13 cellular contexts compared by ENCODE assay signal in the genomic region with DNA sequence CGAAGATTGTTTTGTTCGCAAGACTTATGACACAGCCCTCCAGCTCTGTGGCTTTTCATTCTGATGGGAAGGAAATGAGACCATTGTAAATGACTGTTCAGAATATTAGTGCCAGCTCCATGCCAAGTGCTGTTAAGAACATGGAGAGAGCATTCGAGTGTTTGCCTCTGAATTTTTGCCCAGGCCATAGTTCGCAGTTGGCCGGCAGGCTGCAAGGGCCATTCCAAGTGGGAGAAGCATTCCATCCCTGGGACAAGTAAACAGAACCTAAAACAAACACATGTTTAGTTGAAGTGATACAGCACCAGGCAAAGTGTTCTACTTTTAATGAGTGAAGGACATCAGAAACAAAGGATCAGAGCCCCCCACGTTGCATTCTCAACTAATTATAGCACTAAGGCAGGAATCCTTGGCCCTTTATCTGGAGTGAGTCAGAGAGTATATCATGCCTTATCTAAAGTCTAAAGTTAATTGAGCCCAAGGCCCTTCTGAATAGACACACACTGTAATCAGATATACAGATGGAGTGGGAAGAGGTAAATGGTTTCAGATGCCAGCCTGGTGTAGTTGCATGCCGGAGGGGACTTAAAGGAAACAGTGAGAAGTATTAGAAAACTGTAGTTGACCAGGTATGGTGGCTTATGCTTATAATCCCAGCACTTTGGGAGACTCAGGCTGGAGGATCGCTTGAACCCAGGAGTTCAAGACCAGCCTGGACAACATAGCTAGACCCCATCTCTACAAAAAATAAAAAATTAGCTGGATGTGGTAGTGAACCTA. TPM values are rescaled to one million over a fixed set of nuclear protein-coding genes. Genes with fewer than 3 reads are reported as not detected.
DNase-seq lines count a peak whose midpoint lies in the region; ATAC-seq and TF ChIP-seq lines count a peak whose summit lies in the region.
"Had no signal": no experiment of that assay in that cellular context is flagged by ENCODE, and none has a peak within 500 bp of the region (broad histone marks: within the 10 kb centered on the region; RNA-seq: fewer than 3 reads in every experiment).

No MANE protein-coding gene starts in this region.

- 54 to 58% methylated on average over 8 of the region's 8 CpGs for WGBS in testis, 2 donors

- no peak for ATAC-seq in HG02884 (IDR thresholded peaks at IDR 0.05; ENCODE audit: unreplicated experiment)

- intact Hi-C loops in testis (cut with DNase I; ENCODE audit: low total_unique reads): no loop called here

- H3K27ac ChIP-seq in testis: peak overlapping the region in 1 of 2 donors; percentile 64
- H3K27ac ChIP-seq: prostate gland had no signal

- H3K36me3 ChIP-seq in adipocyte (ENCODE audit: control insufficient read depth, insufficient read depth, low read length, severe bottlenecking) (no peaks in the 10 kb centered on the region), testis (ENCODE audit: low read depth, missing control alignments) (no peaks in the 10 kb centered on the region)
- H3K36me3 ChIP-seq: prostate gland had no signal

- H3K4me3 ChIP-seq in adipocyte (ENCODE audit: low read length) (no peak overlapping the region), testis (no peak overlapping the region)
- H3K4me3 ChIP-seq: prostate gland had no signal

- H3K9ac ChIP-seq in adipocyte (ENCODE audit: low read length): no peak overlapping the region

- no peak for TF ChIP-seq CTCF in testis (IDR thresholded peaks at IDR 0.05)

- peak; percentile 51 for DNase-seq in LoVo (ENCODE audit: low spot score)
- peak; percentile 15 for DNase-seq in adipocyte (ENCODE audit: low read depth)
- DNase-seq in islet precursor cell: peak; percentile 79
- DNase-seq in testis: peak; percentile 28
- DNase-seq in SHP77 treated with DMSO at 0.1 percent for 48 hours (lab: John Stamatoyannopoulos, UW): no peak
- DNase-seq in activated CD4-positive, alpha-beta T cell treated with anti-CD3 and anti-CD28 coated beads, Interleukin-2, amount 50 U/mL, for 1 hour: no peak
- DNase-seq in effector CD4-positive, alpha-beta T cell: no peak
- DNase-seq: activated T-cell treated with anti-CD3 and anti-CD28 coated beads, Interleukin-2, amount 50 U/mL, for 1 hour; COR-L47; NCI-H1694; RPMI8226 had no signal

- H3K27me3 ChIP-seq in adipocyte (replicated peaks; ENCODE audit: control insufficient read depth, insufficient read depth, low read length) (no peaks in the 10 kb centered on the region), testis (no peaks in the 10 kb centered on the region)

- H3K4me1 ChIP-seq in adipocyte (ENCODE audit: control insufficient read depth, insufficient read depth, low read length) (no peaks in the 10 kb centered on the region), testis (peaks cover 20% of the 10 kb centered on the region)
- H3K4me1 ChIP-seq: prostate gland had no signal

- TF ChIP-seq POLR2A in testis (IDR thresholded peaks at IDR 0.05): no peak

- H3K9me3 ChIP-seq in adipocyte (ENCODE audit: control insufficient read depth, low read length) (no peaks in the 10 kb centered on the region), testis (no peaks in the 10 kb centered on the region)
- H3K9me3 ChIP-seq: prostate gland had no signal

RNA-seq across cellular contexts. Expression of a gene that starts 53.3 kb away (rescaled TPM):
- 10 to 100 TPM; 42.7 to 43.1 TPM for total RNA-seq in testis
- polyA plus RNA-seq in testis (ENCODE audit: insufficient read depth, low read depth, low replicate concordance): 14.3 TPM

Comparison
In these comparisons a context has a peak if more than half of its experiments do, and no peak if none do; other contexts are left out.
1. DNase-seq: peak in LoVo (single experiment), adipocyte (single experiment), islet precursor cell (single experiment) and testis (single experiment); none in SHP77 treated with DMSO at 0.1 percent for 48 hours (single experiment), activated CD4-positive, alpha-beta T cell treated with anti-CD3 and anti-CD28 coated beads, Interleukin-2, amount 50 U/mL, for 1 hour (single experiment) and effector CD4-positive, alpha-beta T cell (single experiment).